8 cellular contexts compared by ENCODE assay signal in the genomic region with DNA sequence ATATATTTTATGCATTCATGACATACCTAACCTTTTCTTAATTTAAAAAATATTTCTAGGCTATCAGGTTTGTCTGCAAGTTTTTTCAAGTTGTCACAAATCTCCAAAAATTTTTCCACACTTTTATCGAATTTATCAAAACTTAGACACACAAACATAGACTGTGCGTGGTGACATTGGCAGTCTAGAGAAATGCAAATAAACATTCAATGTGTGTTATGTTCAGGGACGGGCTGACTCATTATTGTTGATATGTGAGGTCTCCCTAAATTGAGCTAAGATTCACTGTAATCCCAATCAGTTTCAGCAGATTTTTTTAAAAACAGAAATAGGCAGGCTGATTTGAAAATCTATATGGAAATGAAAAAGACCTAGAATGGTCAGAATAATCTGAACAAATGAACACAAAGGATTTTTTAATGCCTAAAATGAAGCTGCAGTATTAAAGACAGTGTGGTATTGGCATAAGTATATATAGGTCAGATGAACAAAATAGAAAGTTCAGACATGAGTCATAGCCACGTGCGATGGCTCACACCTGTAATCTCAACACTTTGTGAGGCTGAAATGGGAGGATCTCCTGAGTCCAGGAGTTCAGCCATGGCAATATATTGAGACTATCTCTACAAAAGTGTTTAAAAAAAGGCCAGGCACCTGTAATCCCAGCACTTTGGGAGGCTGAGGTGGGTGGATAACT. TPM values are rescaled to one million over a fixed set of nuclear protein-coding genes. Genes with fewer than 3 reads are reported as not detected.
DNase-seq lines count a peak whose midpoint lies in the region; ATAC-seq, FAIRE-seq and TF ChIP-seq lines count a peak whose summit lies in the region.

No MANE protein-coding gene starts in this region.

- H3K36me3 ChIP-seq in GM12878 (ENCODE audit: control insufficient read depth in 2 of 2, insufficient read depth in 2 of 2, low read length in 1 of 2) (no peaks in the 10 kb centered on the region), neural progenitor cell (no peaks in the 10 kb centered on the region)

- no peak overlapping the region for H3K27ac Mint-ChIP-seq in neural progenitor cell
- no peak overlapping the region for H3K27ac Mint-ChIP-seq in glutamatergic neuron (ENCODE audit: unreplicated experiment)

- WGBS in GM12878 (ENCODE audit: insufficient coverage, insufficient replicate concordance, low lambda C conversion rate, missing lambda C conversion rate), result 0% methylated on average over 5 of the region's 5 CpGs

- H3F3A ChIP-seq in neural progenitor cell (ENCODE audit: low read depth), result no peaks in the 10 kb centered on the region

- H3K79me2 ChIP-seq in GM12878 (ENCODE audit: control insufficient read depth, insufficient read depth, low read length) (peaks cover 52% of the 10 kb centered on the region), neural progenitor cell (ENCODE audit: low read depth) (peaks cover 77% of the 10 kb centered on the region)

- no peak overlapping the region for H3K4me3 Mint-ChIP-seq in neural progenitor cell
- no peak overlapping the region for H3K4me3 Mint-ChIP-seq in glutamatergic neuron (ENCODE audit: unreplicated experiment)

- peak overlapping the region; percentile 79 for H3K27ac ChIP-seq in GM12878 (ENCODE audit: control insufficient read depth, insufficient read depth)
- no peak overlapping the region for H3K27ac ChIP-seq in neural progenitor cell

- BruUV-seq in GM12878 (replicated peaks; lab: Mats Ljungman, UMichigan), result TSS peak; percentile 47

- RAD21 ChIA-PET in GM12878 (lab: Charles Lee; ENCODE audit: unreplicated experiment), result interaction anchor here (0.7 to 1.6 kb wide), 3 partner anchors 19 to 171 kb away, joined by 3 to 7 read pairs (median 4); a partner anchor contains a TSS

- CTCF ChIA-PET in GM12878 (lab: Yijun Ruan, JAX), result interaction anchor here (1.0 to 1.7 kb wide), 7 partner anchors 9 to 351 kb away, joined by 4 to 6 read pairs (median 5); a partner anchor contains a TSS

- H3K4me2 ChIP-seq in GM12878 (ENCODE audit: control insufficient read depth, insufficient read depth) (peak overlapping the region; percentile 71), neural progenitor cell (no peak overlapping the region)

- H3K9ac ChIP-seq in GM12878 (ENCODE audit: control insufficient read depth, insufficient read depth, low read length) (no peak overlapping the region; the same call in 1 of the 2 replicates), neural progenitor cell (no peak overlapping the region)

- ATAC-seq in GM19351 (IDR thresholded peaks at IDR 0.05; ENCODE audit: unreplicated experiment) (peak; percentile 94), HG03095 (IDR thresholded peaks at IDR 0.05; ENCODE audit: unreplicated experiment) (peak; percentile 86), GM12878 (peak; percentile 99)

- H3K27me3 Mint-ChIP-seq in neural progenitor cell (ENCODE audit: insufficient read depth, low read depth), result peaks cover 2% of the 10 kb centered on the region
- H3K27me3 Mint-ChIP-seq in glutamatergic neuron (ENCODE audit: unreplicated experiment), result no peaks in the 10 kb centered on the region

- TF ChIP-seq RAD21 in GM12878 (IDR thresholded peaks at IDR 0.05; ENCODE audit: insufficient read depth, low read depth, low read length), result no peak

- H2AFZ ChIP-seq in GM12878 (ENCODE audit: control insufficient read depth, low read depth, low read length) (no peak overlapping the region; the same call in 1 of the 2 replicates), neural progenitor cell (replicated peaks) (no peak overlapping the region)

- H3K4me1 ChIP-seq in GM12878 (ENCODE audit: control insufficient read depth, insufficient read depth, low read length) (peaks cover 33% of the 10 kb centered on the region), neural progenitor cell (no peaks in the 10 kb centered on the region)

- SMC1A ChIA-PET in GM12878 (lab: Charles Lee; ENCODE audit: uncharacterized antibody, unreplicated experiment), result interaction anchor here (0.7 to 2.6 kb wide), 6 partner anchors 10 to 129 kb away, joined by 3 to 9 read pairs (median 6); a partner anchor contains a TSS

- intact Hi-C loops in GM12878 (cut with micrococcal nuclease; ENCODE audit: unreplicated experiment), result loop anchor here (5.0 kb wide), 1 partner anchor 114 kb away; a partner anchor contains a TSS

- H3K9me3 ChIP-seq in GM12878 (replicated peaks; ENCODE audit: control insufficient read depth, insufficient read depth, low read length), result no peaks in the 10 kb centered on the region
- H3K9me3 ChIP-seq in neural progenitor cell (ENCODE audit: low read depth), result no peaks in the 10 kb centered on the region

- TF ChIP-seq CTCF in GM12878 (IDR thresholded peaks at IDR 0.05 in 2 of 3, conservative IDR thresholded peaks at IDR 0.05 in 1 of 3; ENCODE audit: control insufficient read depth in 2 of 3, extremely low read depth in 1 of 3, insufficient read depth in 1 of 3, low read depth in 3 of 3, low read length in 3 of 3) (no peak), neural progenitor cell (IDR thresholded peaks at IDR 0.05) (no peak), glutamatergic neuron (IDR thresholded peaks at IDR 0.05; ENCODE audit: partially characterized antibody, unreplicated experiment) (no peak)

- TF ChIP-seq POLR2A in GM12878 (IDR thresholded peaks at IDR 0.05; ENCODE audit: low read depth, low read length), result no peak

- DNase-seq in COLO668 (lab: John Stamatoyannopoulos, UW; ENCODE audit: unreplicated experiment), result peak; percentile 15
- DNase-seq in GM12878 (ENCODE audit: low read depth, low spot score), result peak; percentile 84
- no peak for DNase-seq in NCI-H1694 treated with DMSO at 0.1 percent for 48 hours (lab: John Stamatoyannopoulos, UW)
- DNase-seq in NCI-H774 (lab: John Stamatoyannopoulos, UW), result no peak
- no peak for DNase-seq in neural progenitor cell (ENCODE audit: low spot score)
- no peak for DNase-seq in glutamatergic neuron

- no peaks in the 10 kb centered on the region for H3K36me3 Mint-ChIP-seq in neural progenitor cell
- no peaks in the 10 kb centered on the region for H3K36me3 Mint-ChIP-seq in glutamatergic neuron (ENCODE audit: unreplicated experiment)

- POLR2A ChIA-PET in GM12878 (lab: Charles Lee), result interaction anchor here (1.0 to 1.3 kb wide), 3 partner anchors 18 to 134 kb away, joined by 3 to 5 read pairs (median 3); no protein-coding TSS in a partner anchor

- H3K9me3 Mint-ChIP-seq in neural progenitor cell (no peaks in the 10 kb centered on the region), glutamatergic neuron (ENCODE audit: unreplicated experiment) (no peaks in the 10 kb centered on the region)

- peak; percentile 95 for FAIRE-seq in GM12878 (lab: Jason Lieb, UNC)

- TF ChIP-seq EP300 in GM12878 (IDR thresholded peaks at IDR 0.05; ENCODE audit: borderline replicate concordance in 1 of 2, control insufficient read depth in 1 of 2, low read depth in 2 of 2, low read length in 2 of 2), result peak; percentile 60; a peak in 3 of 4 replicates

- no peaks in the 10 kb centered on the region for H4K20me1 ChIP-seq in GM12878 (ENCODE audit: control insufficient read depth, insufficient read depth)
- H4K20me1 ChIP-seq in neural progenitor cell (ENCODE audit: low read depth), result peaks cover 43% of the 10 kb centered on the region

- in situ Hi-C loops in GM12878 (cut with MboI), result no loop called here

- no peaks in the 10 kb centered on the region for H3K27me3 ChIP-seq in GM12878 (replicated peaks in 1 of 2; ENCODE audit: control insufficient read depth in 2 of 2, insufficient read depth in 2 of 2, low read length in 1 of 2)
- H3K27me3 ChIP-seq in neural progenitor cell, result no peaks in the 10 kb centered on the region

- H3K4me1 Mint-ChIP-seq in neural progenitor cell, result no peaks in the 10 kb centered on the region
- peaks cover 11% of the 10 kb centered on the region for H3K4me1 Mint-ChIP-seq in glutamatergic neuron (ENCODE audit: low read depth, unreplicated experiment)

- H3K4me3 ChIP-seq in GM12878 (no peak overlapping the region; the same call in 1 of the 2 replicates), neural progenitor cell (no peak overlapping the region)

RNA-seq across cellular contexts. Expression of a gene that starts 19.2 kb away (rescaled TPM):
- 23.4 and 23.8 TPM in 2 replicates for total RNA-seq in GM12878 (2013; cell fraction: nucleolus; rRNA removed)
- total RNA-seq in GM12878 (2014; rRNA removed) (9.1 and 10.6 TPM in 2 replicates), GM12878 (2014; rRNA removed; fragmentation: Illumina TruSeq; extraction: Trizol) (10.4 and 10.5 TPM in 2 replicates), GM12878 (2021) (15.1 and 16.7 TPM in 2 replicates), neural progenitor cell (ENCODE audit: low replicate concordance) (13.8 and 15.7 TPM in 2 replicates), glutamatergic neuron (ENCODE audit: unreplicated experiment) (27.8 TPM)
- polyA plus RNA-seq in GM12878 (2011; ENCODE audit: low read depth), result 4.1 TPM
- polyA plus RNA-seq in GM12878 (2011; rRNA removed) (12.7 and 13.5 TPM in 2 replicates), GM12878 (2014; fragmentation: Illumina TruSeq; extraction: Trizol) (14.3 TPM in 2 replicates), GM12878 (2014; fragmentation: Nextera tagmentation; extraction: Ambion mirVana) (1 to 10 TPM; 2.7 to 2.8 TPM), GM12878 (2014; rRNA removed) (9.3 and 9.8 TPM in 2 replicates), GM12878 (2016; fragmentation: Nextera tagmentation; extraction: Ambion mirVana) (1 to 10 TPM; 8.3 to 8.4 TPM)
- polyA plus RNA-seq in GM12878 (2011; cell fraction: cytosol; rRNA removed), result 13.1 and 13.4 TPM in 2 replicates
- polyA plus RNA-seq in GM12878 (2011; cell fraction: nucleus; rRNA removed), result 7.4 and 8.0 TPM in 2 replicates
- polyA plus RNA-seq in GM12878 (2012), result 5.9 and 6.2 TPM in 2 replicates
- polyA minus RNA-seq in GM12878 (2011; rRNA and poly(A)+ RNA removed), result 30.1 and 34.2 TPM in 2 replicates
- polyA minus RNA-seq in GM12878 (2011; cell fraction: cytosol; rRNA and poly(A)+ RNA removed), result 10.4 and 11.0 TPM in 2 replicates
- polyA minus RNA-seq in GM12878 (2011; cell fraction: nucleus; rRNA and poly(A)+ RNA removed), result 6.2 and 10.6 TPM in 2 replicates

RNA-seq across cellular contexts. Expression of a gene that starts 53.8 kb away (rescaled TPM):
- total RNA-seq in GM12878 (2013; cell fraction: nucleolus; rRNA removed), result 25.1 and 28.1 TPM in 2 replicates
- total RNA-seq in GM12878 (2014; rRNA removed) (258 and 298 TPM in 2 replicates), GM12878 (2014; rRNA removed; fragmentation: Illumina TruSeq; extraction: Trizol) (233 and 249 TPM in 2 replicates), GM12878 (2021) (180 and 196 TPM in 2 replicates), neural progenitor cell (ENCODE audit: low replicate concordance) (89.7 and 149 TPM in 2 replicates), glutamatergic neuron (ENCODE audit: unreplicated experiment) (95.9 TPM)
- 178 TPM for polyA plus RNA-seq in GM12878 (2011; ENCODE audit: low read depth)
- polyA plus RNA-seq in GM12878 (2011; rRNA removed) (245 and 260 TPM in 2 replicates), GM12878 (2014; fragmentation: Illumina TruSeq; extraction: Trizol) (258 and 370 TPM in 2 replicates), GM12878 (2014; fragmentation: Nextera tagmentation; extraction: Ambion mirVana) (100 to 1,000 TPM; 346 to 376 TPM), GM12878 (2014; rRNA removed) (368 and 428 TPM in 2 replicates), GM12878 (2016; fragmentation: Nextera tagmentation; extraction: Ambion mirVana) (100 to 1,000 TPM; 529 to 565 TPM)
- 407 and 419 TPM in 2 replicates for polyA plus RNA-seq in GM12878 (2011; cell fraction: cytosol; rRNA removed)
- 129 and 183 TPM in 2 replicates for polyA plus RNA-seq in GM12878 (2011; cell fraction: nucleus; rRNA removed)
- 131 and 149 TPM in 2 replicates for polyA plus RNA-seq in GM12878 (2012)
- polyA minus RNA-seq in GM12878 (2011; rRNA and poly(A)+ RNA removed), result 75.7 and 92.1 TPM in 2 replicates
- 37.6 and 41.8 TPM in 2 replicates for polyA minus RNA-seq in GM12878 (2011; cell fraction: cytosol; rRNA and poly(A)+ RNA removed)
- 15.1 and 21.1 TPM in 2 replicates for polyA minus RNA-seq in GM12878 (2011; cell fraction: nucleus; rRNA and poly(A)+ RNA removed)

Comparison
In these comparisons a context has a peak if more than half of its experiments do, and no peak if none do; other contexts are left out.
1. DNase-seq: peak in COLO668 (single experiment) and GM12878 (single experiment); none in NCI-H1694 treated with DMSO at 0.1 percent for 48 hours (single experiment), NCI-H774 (single experiment), neural progenitor cell (single experiment) and glutamatergic neuron (single experiment).
2. Peak in every context shown above with its lines, with median percentiles within 50 percentile points of each other: ATAC-seq.